In the genomic region with DNA sequence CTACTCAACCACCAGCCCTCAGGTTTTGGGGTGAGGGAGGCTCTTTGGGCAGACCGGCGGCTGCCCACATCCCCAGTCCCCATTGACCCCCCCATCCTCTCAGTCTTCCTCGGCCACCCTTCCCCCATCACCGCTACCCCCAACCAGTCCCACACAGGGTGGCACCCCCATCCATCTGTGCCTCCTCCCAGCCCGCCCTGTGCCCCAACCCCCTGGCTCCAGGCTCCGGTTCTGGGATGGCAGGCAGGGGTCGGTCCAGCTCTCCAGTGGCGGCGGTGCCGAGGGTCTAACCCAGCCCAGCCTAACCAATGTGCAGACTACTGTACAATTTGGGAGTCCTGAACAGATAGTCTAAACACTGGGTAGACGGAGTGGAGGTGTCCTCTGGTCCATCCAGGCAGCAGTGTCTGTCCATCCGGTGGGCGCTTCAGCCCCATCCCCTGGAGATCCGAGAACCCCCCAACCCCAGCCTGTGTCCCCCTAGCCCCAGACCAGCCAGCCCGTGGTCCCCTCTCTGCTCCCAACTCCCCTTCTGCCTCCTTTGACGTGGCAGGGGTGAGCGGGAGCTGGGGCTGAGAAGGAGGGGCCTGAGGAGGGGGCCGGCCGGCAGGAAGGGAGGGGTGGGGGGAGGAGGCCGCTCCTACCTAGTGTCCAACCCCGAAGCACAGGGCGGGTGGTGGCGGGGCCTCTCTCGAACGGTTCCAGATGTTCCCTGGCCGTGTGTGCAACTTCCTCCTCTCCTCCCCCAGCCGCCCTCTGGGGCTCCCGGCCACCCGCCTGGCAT, we compare ENCODE assay signal across 9 cellular contexts. TPM values are rescaled to one million over a fixed set of nuclear protein-coding genes. Genes with fewer than 3 reads are reported as not detected.
A peak's percentile ranks its signal among the peaks of the same experiment; 100 is the strongest.
DNase-seq lines count a peak whose midpoint lies in the region; ATAC-seq and TF ChIP-seq lines count a peak whose summit lies in the region.
"Had no signal": no experiment of that assay in that cellular context is flagged by ENCODE, and none has a peak within 500 bp of the region (broad histone marks: within the 10 kb centered on the region; RNA-seq: fewer than 3 reads in every experiment).

No MANE protein-coding gene starts in this region.

- peak in 1 of 4 donors; percentile 18 for TF ChIP-seq POLR2A in esophagus squamous epithelium (IDR thresholded peaks at IDR 0.05)

- ATAC-seq in HG03045 (IDR thresholded peaks at IDR 0.05; ENCODE audit: unreplicated experiment) (no peak), HG03175 (IDR thresholded peaks at IDR 0.05; ENCODE audit: unreplicated experiment) (no peak)

- peak overlapping the region; percentile 69 for H3K4me2 ChIP-seq in OCI-LY3 (ENCODE audit: low read length)

- peaks cover 57% of the 10 kb centered on the region for H3K4me1 Mint-ChIP-seq in nephron progenitor cell

- H3K4me3 ChIP-seq in OCI-LY3 (ENCODE audit: low read length) (peak overlapping the region; percentile 71), esophagus squamous epithelium (peak overlapping the region in 3 of 4 donors; percentile 29 to 57 (median 43))

- peaks cover 18% of the 10 kb centered on the region for H3K4me1 ChIP-seq in OCI-LY3 (ENCODE audit: low read length)
- H3K4me1 ChIP-seq in esophagus squamous epithelium: peaks cover 10 to 34% (median 14%) of the 10 kb centered on the region in 3 donors

- H3K9me3 ChIP-seq in OCI-LY3 (ENCODE audit: insufficient read depth, low read length): no peaks in the 10 kb centered on the region
- no peaks in the 10 kb centered on the region for H3K9me3 ChIP-seq in esophagus squamous epithelium

- H3K9me3 Mint-ChIP-seq in nephron progenitor cell: no peaks in the 10 kb centered on the region

- no peaks in the 10 kb centered on the region for H3K27me3 ChIP-seq in OCI-LY3 (ENCODE audit: low read depth, low read length)
- H3K27me3 ChIP-seq in esophagus squamous epithelium: peaks cover 0 to 25% (median 0%) of the 10 kb centered on the region in 4 donors

- H3K4me3 Mint-ChIP-seq in nephron progenitor cell: peak overlapping the region; percentile 69

- no peak overlapping the region for H3K27ac ChIP-seq in OCI-LY3 (ENCODE audit: low read length)
- peak overlapping the region; percentile 46 to 89 (median 68) for H3K27ac ChIP-seq in esophagus squamous epithelium

- TF ChIP-seq CTCF in OCI-LY3 (IDR thresholded peaks at IDR 0.05; ENCODE audit: low read depth, low read length) (no peak), esophagus squamous epithelium (IDR thresholded peaks at IDR 0.05) (no peak), nephron progenitor cell (IDR thresholded peaks at IDR 0.05) (no peak)

- no peaks in the 10 kb centered on the region for H4K20me1 ChIP-seq in OCI-LY3 (ENCODE audit: insufficient read depth, low read length)

- peak overlapping the region; percentile 98 for H2AFZ ChIP-seq in OCI-LY3 (ENCODE audit: low read depth, low read length)

- no peaks in the 10 kb centered on the region for H3K79me2 ChIP-seq in OCI-LY3 (ENCODE audit: low read length)

- intact Hi-C loops in esophagus squamous epithelium (cut with DNase I): no loop called here

- peaks cover 20% of the 10 kb centered on the region for H3K36me3 Mint-ChIP-seq in nephron progenitor cell (ENCODE audit: low read depth)

- H3K36me3 ChIP-seq in OCI-LY3 (replicated peaks; ENCODE audit: low read depth, low read length) (no peaks in the 10 kb centered on the region), esophagus squamous epithelium (no peaks in the 10 kb centered on the region)

- H3K27me3 Mint-ChIP-seq in nephron progenitor cell (ENCODE audit: low read depth, poor library complexity): peaks cover 3% of the 10 kb centered on the region

- peak overlapping the region; percentile 88 for H3K27ac Mint-ChIP-seq in nephron progenitor cell

- H3K9ac ChIP-seq in OCI-LY3 (ENCODE audit: low read length): peak overlapping the region; percentile 62

- DNase-seq in AML-193 (lab: John Stamatoyannopoulos, UW): peak; percentile 81 to 86
- no peak for DNase-seq in esophagus squamous epithelium (lab: John Stamatoyannopoulos, UW)
- peak; percentile 81 for DNase-seq in nephron progenitor cell
- no peak for DNase-seq in NCI-H1436 treated with DMSO at 0.1 percent for 48 hours (lab: John Stamatoyannopoulos, UW)
- no peak for DNase-seq in NCI-H2107 treated with DMSO at 0.1 percent for 48 hours (lab: John Stamatoyannopoulos, UW; ENCODE audit: unreplicated experiment)
- DNase-seq: activated naive CD4-positive, alpha-beta T cell treated with anti-CD3 and anti-CD28 coated beads, Interleukin-2, amount 50 U/mL, for 16 hours had no signal

- 45 to 60% methylated on average over 2 to 3 of the region's 29 CpGs for WGBS in esophagus squamous epithelium, 2 donors

RNA-seq across cellular contexts. Expression of gene GOLGA2, which starts 31.2 kb away (rescaled TPM):
- total RNA-seq in esophagus squamous epithelium: 10 to 100 TPM; 76.1 to 92.0 (median 89.2) TPM

RNA-seq across cellular contexts. Expression of gene SWI5, which starts 31.4 kb away (rescaled TPM):
- 10 to 100 TPM; 15.2 to 28.2 (median 17.5) TPM for total RNA-seq in esophagus squamous epithelium

RNA-seq across cellular contexts. Expression of gene DNM1, which starts 41.5 kb away (rescaled TPM):
- 1 to 10 TPM; 1.3 to 9.7 (median 1.6) TPM for total RNA-seq in esophagus squamous epithelium

RNA-seq across cellular contexts. Expression of gene CIZ1, which starts 53.3 kb away (rescaled TPM):
- 10 to 100 TPM; 31.0 to 74.6 (median 43.7) TPM for total RNA-seq in esophagus squamous epithelium

Comparison
In these comparisons a context has a peak if more than half of its experiments do, and no peak if none do; other contexts are left out.
1. DNase-seq: peak in AML-193 (2 of 2) and nephron progenitor cell (single experiment); none in esophagus squamous epithelium (single experiment), NCI-H1436 treated with DMSO at 0.1 percent for 48 hours (single experiment) and NCI-H2107 treated with DMSO at 0.1 percent for 48 hours (single experiment).